ENCODE assay signal across 1 cellular context in the genomic region with DNA sequence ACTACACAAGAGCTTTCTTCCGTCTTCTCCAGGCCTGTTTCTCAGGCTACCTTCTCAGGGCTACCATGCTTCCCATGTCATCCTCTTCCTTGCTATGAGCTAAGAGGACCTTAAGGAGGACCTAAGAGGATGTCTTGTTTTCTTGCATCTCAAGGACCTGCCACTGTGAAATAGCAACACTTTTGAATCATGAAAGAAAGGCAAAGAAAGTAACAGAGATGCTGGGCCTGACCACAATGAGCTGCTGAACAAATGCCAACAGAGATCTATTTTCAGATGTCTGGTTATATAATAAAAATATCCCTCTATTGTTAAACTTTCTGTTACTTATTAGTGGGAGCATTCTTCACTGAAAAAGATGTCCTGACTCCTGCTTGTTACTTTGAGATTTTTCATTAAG.
TF ChIP-seq lines count a peak whose summit lies in the region.

No MANE protein-coding gene starts in this region.

TF ChIP-seq in SK-N-SH treated with all-trans-retinoic acid at 6 μM for 48 hours, 23 proteins besides CTCF, POLR2A, EP300 and RAD21 (continued from another document):
- TF ChIP-seq, protein P1, sequence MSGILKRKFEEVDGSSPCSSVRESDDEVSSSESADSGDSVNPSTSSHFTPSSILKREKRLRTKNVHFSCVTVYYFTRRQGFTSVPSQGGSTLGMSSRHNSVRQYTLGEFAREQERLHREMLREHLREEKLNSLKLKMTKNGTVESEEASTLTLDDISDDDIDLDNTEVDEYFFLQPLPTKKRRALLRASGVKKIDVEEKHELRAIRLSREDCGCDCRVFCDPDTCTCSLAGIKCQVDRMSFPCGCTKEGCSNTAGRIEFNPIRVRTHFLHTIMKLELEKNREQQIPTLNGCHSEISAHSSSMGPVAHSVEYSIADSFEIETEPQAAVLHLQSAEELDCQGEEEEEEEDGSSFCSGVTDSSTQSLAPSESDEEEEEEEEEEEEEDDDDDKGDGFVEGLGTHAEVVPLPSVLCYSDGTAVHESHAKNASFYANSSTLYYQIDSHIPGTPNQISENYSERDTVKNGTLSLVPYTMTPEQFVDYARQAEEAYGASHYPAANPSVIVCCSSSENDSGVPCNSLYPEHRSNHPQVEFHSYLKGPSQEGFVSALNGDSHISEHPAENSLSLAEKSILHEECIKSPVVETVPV (CRISPR knock-in tag; IDR thresholded peaks at IDR 0.05): no peak
- TF ChIP-seq ESRRG (CRISPR knock-in tag; IDR thresholded peaks at IDR 0.05) (no peak), ZC3H10 (CRISPR knock-in tag; IDR thresholded peaks at IDR 0.05) (no peak), ZFP3 (CRISPR knock-in tag; IDR thresholded peaks at IDR 0.05) (no peak), PPARA (CRISPR knock-in tag; IDR thresholded peaks at IDR 0.05; ENCODE audit: borderline replicate concordance) (no peak)
